ENCODE assay signal across 1 cellular context in the genomic region with DNA sequence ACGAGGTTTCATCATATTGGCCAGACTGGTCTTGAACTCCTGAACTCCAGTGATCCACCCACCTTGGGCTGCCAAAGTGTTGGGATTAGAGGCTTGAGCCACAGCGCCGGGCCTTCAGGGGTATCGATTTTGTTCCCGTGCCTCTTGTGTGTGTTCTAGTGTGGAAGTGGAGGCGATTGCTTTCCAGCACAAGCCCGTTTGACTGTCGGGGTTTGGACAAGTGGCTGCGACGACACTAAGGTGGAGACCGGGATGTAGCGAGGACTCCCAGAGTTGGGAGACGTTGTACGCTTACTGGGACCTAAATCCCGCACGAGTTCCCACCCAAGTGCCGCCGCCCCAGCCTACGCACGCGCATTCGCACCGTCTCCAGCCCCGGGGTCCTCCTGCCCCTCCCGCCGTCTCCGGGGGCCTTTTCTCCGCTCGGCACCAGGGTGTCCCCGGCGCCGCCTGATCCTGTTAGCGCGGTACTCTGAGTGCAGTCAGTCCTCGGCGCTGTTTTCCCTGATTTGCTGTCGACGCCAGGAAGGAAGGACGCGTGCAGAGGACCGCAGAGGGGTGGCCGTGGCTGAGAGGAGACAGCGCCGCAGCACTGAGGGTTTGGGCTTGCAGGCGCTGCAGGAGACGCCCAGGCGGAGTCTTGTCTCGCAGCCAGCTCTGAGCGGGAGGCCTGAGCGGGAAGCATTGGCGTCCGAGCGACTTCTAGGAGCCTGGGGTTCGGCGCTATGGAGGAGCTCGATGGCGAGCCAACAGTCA.
TF ChIP-seq lines count a peak whose summit lies in the region.

A gene with protein sequence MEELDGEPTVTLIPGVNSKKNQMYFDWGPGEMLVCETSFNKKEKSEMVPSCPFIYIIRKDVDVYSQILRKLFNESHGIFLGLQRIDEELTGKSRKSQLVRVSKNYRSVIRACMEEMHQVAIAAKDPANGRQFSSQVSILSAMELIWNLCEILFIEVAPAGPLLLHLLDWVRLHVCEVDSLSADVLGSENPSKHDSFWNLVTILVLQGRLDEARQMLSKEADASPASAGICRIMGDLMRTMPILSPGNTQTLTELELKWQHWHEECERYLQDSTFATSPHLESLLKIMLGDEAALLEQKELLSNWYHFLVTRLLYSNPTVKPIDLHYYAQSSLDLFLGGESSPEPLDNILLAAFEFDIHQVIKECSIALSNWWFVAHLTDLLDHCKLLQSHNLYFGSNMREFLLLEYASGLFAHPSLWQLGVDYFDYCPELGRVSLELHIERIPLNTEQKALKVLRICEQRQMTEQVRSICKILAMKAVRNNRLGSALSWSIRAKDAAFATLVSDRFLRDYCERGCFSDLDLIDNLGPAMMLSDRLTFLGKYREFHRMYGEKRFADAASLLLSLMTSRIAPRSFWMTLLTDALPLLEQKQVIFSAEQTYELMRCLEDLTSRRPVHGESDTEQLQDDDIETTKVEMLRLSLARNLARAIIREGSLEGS (plus strand): TSS at position 643 of the 756 bp plus-strand sequence. CDS start 83 bp downstream, at position 726.

TF ChIP-seq in K562, 482 proteins besides CTCF, POLR2A, EP300 and RAD21 (continued from another document and continues in another):
- TF ChIP-seq SIX5 (IDR thresholded peaks at IDR 0.05; ENCODE audit: borderline replicate concordance in 1 of 2, insufficient read depth in 1 of 2, low read depth in 1 of 2, low read length in 2 of 2) = no peak
- TF ChIP-seq ZSCAN29 (IDR thresholded peaks at IDR 0.05) = no peak
- no peak for TF ChIP-seq ZNF124 (CRISPR knock-in tag; IDR thresholded peaks at IDR 0.05)
- TF ChIP-seq FOXK1 (CRISPR knock-in tag; IDR thresholded peaks at IDR 0.05; ENCODE audit: borderline replicate concordance) = no peak
- TF ChIP-seq ZNF75A (CRISPR knock-in tag; IDR thresholded peaks at IDR 0.05) = no peak
- TF ChIP-seq ARHGAP35 (IDR thresholded peaks at IDR 0.05; ENCODE audit: partially characterized antibody) = no peak
- TF ChIP-seq ZBTB7A (IDR thresholded peaks at IDR 0.05; ENCODE audit: borderline replicate concordance, control insufficient read depth, low read depth, low read length) = peak; percentile 52; the same call in 1 of the 2 replicates
- no peak for TF ChIP-seq ZNF184 (CRISPR knock-in tag; IDR thresholded peaks at IDR 0.05)
- TF ChIP-seq, protein P1, sequence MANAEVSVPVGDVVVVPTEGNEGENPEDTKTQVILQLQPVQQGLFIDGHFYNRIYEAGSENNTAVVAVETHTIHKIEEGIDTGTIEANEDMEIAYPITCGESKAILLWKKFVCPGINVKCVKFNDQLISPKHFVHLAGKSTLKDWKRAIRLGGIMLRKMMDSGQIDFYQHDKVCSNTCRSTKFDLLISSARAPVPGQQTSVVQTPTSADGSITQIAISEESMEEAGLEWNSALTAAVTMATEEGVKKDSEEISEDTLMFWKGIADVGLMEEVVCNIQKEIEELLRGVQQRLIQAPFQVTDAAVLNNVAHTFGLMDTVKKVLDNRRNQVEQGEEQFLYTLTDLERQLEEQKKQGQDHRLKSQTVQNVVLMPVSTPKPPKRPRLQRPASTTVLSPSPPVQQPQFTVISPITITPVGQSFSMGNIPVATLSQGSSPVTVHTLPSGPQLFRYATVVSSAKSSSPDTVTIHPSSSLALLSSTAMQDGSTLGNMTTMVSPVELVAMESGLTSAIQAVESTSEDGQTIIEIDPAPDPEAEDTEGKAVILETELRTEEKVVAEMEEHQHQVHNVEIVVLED (CRISPR knock-in tag; IDR thresholded peaks at IDR 0.05) = peak; percentile 65; the same call in 1 of the 2 replicates
- peak; percentile 92 for TF ChIP-seq NFIC (IDR thresholded peaks at IDR 0.05)
- TF ChIP-seq, protein P2, sequence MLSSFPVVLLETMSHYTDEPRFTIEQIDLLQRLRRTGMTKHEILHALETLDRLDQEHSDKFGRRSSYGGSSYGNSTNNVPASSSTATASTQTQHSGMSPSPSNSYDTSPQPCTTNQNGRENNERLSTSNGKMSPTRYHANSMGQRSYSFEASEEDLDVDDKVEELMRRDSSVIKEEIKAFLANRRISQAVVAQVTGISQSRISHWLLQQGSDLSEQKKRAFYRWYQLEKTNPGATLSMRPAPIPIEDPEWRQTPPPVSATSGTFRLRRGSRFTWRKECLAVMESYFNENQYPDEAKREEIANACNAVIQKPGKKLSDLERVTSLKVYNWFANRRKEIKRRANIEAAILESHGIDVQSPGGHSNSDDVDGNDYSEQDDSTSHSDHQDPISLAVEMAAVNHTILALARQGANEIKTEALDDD (IDR thresholded peaks at IDR 0.05) = no peak
- TF ChIP-seq FOXA3 (CRISPR knock-in tag; conservative IDR thresholded peaks at IDR 0.05 in 1 of 2, IDR thresholded peaks at IDR 0.05 in 1 of 2) = no peak
- no peak for TF ChIP-seq SNRNP70 (optimal IDR thresholded peaks at IDR 0.05; ENCODE audit: low read depth, low read length)
- no peak for TF ChIP-seq BACH1 (tag; IDR thresholded peaks at IDR 0.05)
- TF ChIP-seq ETS2 (tag; IDR thresholded peaks at IDR 0.05; ENCODE audit: borderline replicate concordance, poor library complexity, severe bottlenecking) = no peak
- no peak for TF ChIP-seq KDM2B (CRISPR knock-in tag; IDR thresholded peaks at IDR 0.05)
- TF ChIP-seq, protein P3, sequence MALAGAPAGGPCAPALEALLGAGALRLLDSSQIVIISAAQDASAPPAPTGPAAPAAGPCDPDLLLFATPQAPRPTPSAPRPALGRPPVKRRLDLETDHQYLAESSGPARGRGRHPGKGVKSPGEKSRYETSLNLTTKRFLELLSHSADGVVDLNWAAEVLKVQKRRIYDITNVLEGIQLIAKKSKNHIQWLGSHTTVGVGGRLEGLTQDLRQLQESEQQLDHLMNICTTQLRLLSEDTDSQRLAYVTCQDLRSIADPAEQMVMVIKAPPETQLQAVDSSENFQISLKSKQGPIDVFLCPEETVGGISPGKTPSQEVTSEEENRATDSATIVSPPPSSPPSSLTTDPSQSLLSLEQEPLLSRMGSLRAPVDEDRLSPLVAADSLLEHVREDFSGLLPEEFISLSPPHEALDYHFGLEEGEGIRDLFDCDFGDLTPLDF (CRISPR knock-in tag; IDR thresholded peaks at IDR 0.05) = peak; percentile 87
- TF ChIP-seq ATF1 (CRISPR knock-in tag; IDR thresholded peaks at IDR 0.05) = no peak
- TF ChIP-seq ATF1 (tag; IDR thresholded peaks at IDR 0.05) = peak; percentile 61
- TF ChIP-seq KAT8 (IDR thresholded peaks at IDR 0.05; ENCODE audit: low read depth) = no peak
- TF ChIP-seq, protein P4, sequence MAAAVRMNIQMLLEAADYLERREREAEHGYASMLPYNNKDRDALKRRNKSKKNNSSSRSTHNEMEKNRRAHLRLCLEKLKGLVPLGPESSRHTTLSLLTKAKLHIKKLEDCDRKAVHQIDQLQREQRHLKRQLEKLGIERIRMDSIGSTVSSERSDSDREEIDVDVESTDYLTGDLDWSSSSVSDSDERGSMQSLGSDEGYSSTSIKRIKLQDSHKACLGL (CRISPR knock-in tag; IDR thresholded peaks at IDR 0.05; ENCODE audit: borderline replicate concordance, poor library complexity, severe bottlenecking) = no peak
- TF ChIP-seq, protein P5, sequence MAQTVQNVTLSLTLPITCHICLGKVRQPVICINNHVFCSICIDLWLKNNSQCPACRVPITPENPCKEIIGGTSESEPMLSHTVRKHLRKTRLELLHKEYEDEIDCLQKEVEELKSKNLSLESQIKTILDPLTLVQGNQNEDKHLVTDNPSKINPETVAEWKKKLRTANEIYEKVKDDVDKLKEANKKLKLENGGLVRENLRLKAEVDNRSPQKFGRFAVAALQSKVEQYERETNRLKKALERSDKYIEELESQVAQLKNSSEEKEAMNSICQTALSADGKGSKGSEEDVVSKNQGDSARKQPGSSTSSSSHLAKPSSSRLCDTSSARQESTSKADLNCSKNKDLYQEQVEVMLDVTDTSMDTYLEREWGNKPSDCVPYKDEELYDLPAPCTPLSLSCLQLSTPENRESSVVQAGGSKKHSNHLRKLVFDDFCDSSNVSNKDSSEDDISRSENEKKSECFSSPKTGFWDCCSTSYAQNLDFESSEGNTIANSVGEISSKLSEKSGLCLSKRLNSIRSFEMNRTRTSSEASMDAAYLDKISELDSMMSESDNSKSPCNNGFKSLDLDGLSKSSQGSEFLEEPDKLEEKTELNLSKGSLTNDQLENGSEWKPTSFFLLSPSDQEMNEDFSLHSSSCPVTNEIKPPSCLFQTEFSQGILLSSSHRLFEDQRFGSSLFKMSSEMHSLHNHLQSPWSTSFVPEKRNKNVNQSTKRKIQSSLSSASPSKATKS (CRISPR knock-in tag; IDR thresholded peaks at IDR 0.05) = no peak
- TF ChIP-seq, protein P6, sequence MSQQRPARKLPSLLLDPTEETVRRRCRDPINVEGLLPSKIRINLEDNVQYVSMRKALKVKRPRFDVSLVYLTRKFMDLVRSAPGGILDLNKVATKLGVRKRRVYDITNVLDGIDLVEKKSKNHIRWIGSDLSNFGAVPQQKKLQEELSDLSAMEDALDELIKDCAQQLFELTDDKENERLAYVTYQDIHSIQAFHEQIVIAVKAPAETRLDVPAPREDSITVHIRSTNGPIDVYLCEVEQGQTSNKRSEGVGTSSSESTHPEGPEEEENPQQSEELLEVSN (IDR thresholded peaks at IDR 0.05; ENCODE audit: borderline replicate concordance in 1 of 2, extremely low read depth in 1 of 2, insufficient read depth in 1 of 2, insufficient read length in 1 of 2, low read depth in 1 of 2, low read length in 1 of 2, poor library complexity in 1 of 2, severe bottlenecking in 1 of 2) = peak; percentile 83 to 86
- TF ChIP-seq HOXB6 (CRISPR knock-in tag; IDR thresholded peaks at IDR 0.05; ENCODE audit: borderline replicate concordance) = no peak
- no peak for TF ChIP-seq THRAP3 (IDR thresholded peaks at IDR 0.05; ENCODE audit: borderline replicate concordance)
- TF ChIP-seq CHCHD3 (CRISPR knock-in tag; IDR thresholded peaks at IDR 0.05) = no peak
- TF ChIP-seq GATAD2B (IDR thresholded peaks at IDR 0.05; ENCODE audit: borderline replicate concordance) = no peak
- TF ChIP-seq FOSL1 (tag; conservative IDR thresholded peaks at IDR 0.05) = no peak
- no peak for TF ChIP-seq POU5F1 (IDR thresholded peaks at IDR 0.05; ENCODE audit: borderline replicate concordance, low read depth, low read length, partially characterized antibody)
- TF ChIP-seq SREBF2 (CRISPR knock-in tag; IDR thresholded peaks at IDR 0.05) = no peak
- no peak for TF ChIP-seq KAT7 (CRISPR knock-in tag; IDR thresholded peaks at IDR 0.05; ENCODE audit: borderline replicate concordance)
- no peak for TF ChIP-seq ASH1L (IDR thresholded peaks at IDR 0.05; ENCODE audit: borderline replicate concordance, low read depth, partially characterized antibody)
- TF ChIP-seq, protein P7, sequence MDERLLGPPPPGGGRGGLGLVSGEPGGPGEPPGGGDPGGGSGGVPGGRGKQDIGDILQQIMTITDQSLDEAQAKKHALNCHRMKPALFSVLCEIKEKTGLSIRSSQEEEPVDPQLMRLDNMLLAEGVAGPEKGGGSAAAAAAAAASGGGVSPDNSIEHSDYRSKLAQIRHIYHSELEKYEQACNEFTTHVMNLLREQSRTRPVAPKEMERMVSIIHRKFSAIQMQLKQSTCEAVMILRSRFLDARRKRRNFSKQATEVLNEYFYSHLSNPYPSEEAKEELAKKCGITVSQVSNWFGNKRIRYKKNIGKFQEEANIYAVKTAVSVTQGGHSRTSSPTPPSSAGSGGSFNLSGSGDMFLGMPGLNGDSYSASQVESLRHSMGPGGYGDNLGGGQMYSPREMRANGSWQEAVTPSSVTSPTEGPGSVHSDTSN (CRISPR knock-in tag; IDR thresholded peaks at IDR 0.05; ENCODE audit: low read depth) = no peak
- TF ChIP-seq, protein P7 (tag; conservative IDR thresholded peaks at IDR 0.05; ENCODE audit: low read depth) = no peak
- TF ChIP-seq DPF2 (IDR thresholded peaks at IDR 0.05) = no peak
- TF ChIP-seq, protein P8, sequence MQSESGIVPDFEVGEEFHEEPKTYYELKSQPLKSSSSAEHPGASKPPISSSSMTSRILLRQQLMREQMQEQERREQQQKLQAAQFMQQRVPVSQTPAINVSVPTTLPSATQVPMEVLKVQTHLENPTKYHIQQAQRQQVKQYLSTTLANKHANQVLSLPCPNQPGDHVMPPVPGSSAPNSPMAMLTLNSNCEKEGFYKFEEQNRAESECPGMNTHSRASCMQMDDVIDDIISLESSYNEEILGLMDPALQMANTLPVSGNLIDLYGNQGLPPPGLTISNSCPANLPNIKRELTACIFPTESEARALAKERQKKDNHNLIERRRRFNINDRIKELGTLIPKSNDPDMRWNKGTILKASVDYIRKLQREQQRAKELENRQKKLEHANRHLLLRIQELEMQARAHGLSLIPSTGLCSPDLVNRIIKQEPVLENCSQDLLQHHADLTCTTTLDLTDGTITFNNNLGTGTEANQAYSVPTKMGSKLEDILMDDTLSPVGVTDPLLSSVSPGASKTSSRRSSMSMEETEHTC (IDR thresholded peaks at IDR 0.05) = no peak
- no peak for TF ChIP-seq NCOA1 (IDR thresholded peaks at IDR 0.05; ENCODE audit: low read depth)
- TF ChIP-seq, protein P9, sequence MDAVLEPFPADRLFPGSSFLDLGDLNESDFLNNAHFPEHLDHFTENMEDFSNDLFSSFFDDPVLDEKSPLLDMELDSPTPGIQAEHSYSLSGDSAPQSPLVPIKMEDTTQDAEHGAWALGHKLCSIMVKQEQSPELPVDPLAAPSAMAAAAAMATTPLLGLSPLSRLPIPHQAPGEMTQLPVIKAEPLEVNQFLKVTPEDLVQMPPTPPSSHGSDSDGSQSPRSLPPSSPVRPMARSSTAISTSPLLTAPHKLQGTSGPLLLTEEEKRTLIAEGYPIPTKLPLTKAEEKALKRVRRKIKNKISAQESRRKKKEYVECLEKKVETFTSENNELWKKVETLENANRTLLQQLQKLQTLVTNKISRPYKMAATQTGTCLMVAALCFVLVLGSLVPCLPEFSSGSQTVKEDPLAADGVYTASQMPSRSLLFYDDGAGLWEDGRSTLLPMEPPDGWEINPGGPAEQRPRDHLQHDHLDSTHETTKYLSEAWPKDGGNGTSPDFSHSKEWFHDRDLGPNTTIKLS (IDR thresholded peaks at IDR 0.05; ENCODE audit: borderline replicate concordance, low read depth) = peak; percentile 45; the same call in 1 of the 2 replicates
- 0 out of 2 replicates have a peak, but pooled peaks have one; percentile 35 for TF ChIP-seq ELF4 (CRISPR knock-in tag; IDR thresholded peaks at IDR 0.05)
- TF ChIP-seq FUS (optimal IDR thresholded peaks at IDR 0.05; ENCODE audit: low read depth, low read length) = no peak
- no peak for TF ChIP-seq SP2 (IDR thresholded peaks at IDR 0.05; ENCODE audit: extremely low read depth, low read depth, low read length, poor library complexity, severe bottlenecking)
- TF ChIP-seq XRCC5 (IDR thresholded peaks at IDR 0.05; ENCODE audit: low read depth, low read length) = peak; percentile 90; the same call in 1 of the 2 replicates
- TF ChIP-seq PHB (CRISPR knock-in tag; IDR thresholded peaks at IDR 0.05) = no peak
- peak; percentile 35; the same call in 1 of the 2 replicates for TF ChIP-seq ZNF263 (CRISPR knock-in tag; IDR thresholded peaks at IDR 0.05; ENCODE audit: borderline replicate concordance)
- TF ChIP-seq PHF21A (IDR thresholded peaks at IDR 0.05; ENCODE audit: borderline replicate concordance, low read depth) = peak; percentile 70
- TF ChIP-seq HMG20A (CRISPR knock-in tag; conservative IDR thresholded peaks at IDR 0.05) = no peak
